In genomic region chr4:185587444-185588161, GRCh38 we compare ENCODE assay signal across 1 cellular context.
TF ChIP-seq lines count a peak whose summit lies in the region.

No MANE protein-coding gene starts in this region.

TF ChIP-seq in GM12878, 131 proteins besides CTCF, POLR2A, EP300 and RAD21 (continues in another document):
- no peak for TF ChIP-seq MYC (IDR thresholded peaks at IDR 0.05; ENCODE audit: insufficient read depth, insufficient read length, insufficient replicate concordance, low read length, severe bottlenecking)
- peak; percentile 24; the same call in 1 of the 2 replicates for TF ChIP-seq YY1 (IDR thresholded peaks at IDR 0.05; ENCODE audit: low read depth, low read length)
- TF ChIP-seq KAT2A (conservative IDR thresholded peaks at IDR 0.05; ENCODE audit: control insufficient read depth, low read depth, low read length), result no peak
- TF ChIP-seq CBX3 (IDR thresholded peaks at IDR 0.05; ENCODE audit: borderline replicate concordance, low read depth), result no peak
- no peak for TF ChIP-seq STAT1 (conservative IDR thresholded peaks at IDR 0.05)
- peak; percentile 78 for TF ChIP-seq GABPA (IDR thresholded peaks at IDR 0.05; ENCODE audit: low read depth)
- no peak for TF ChIP-seq USF1 (IDR thresholded peaks at IDR 0.05; ENCODE audit: borderline replicate concordance, extremely low read length, insufficient read depth, low read depth, low read length)
- no peak for TF ChIP-seq SIN3A (IDR thresholded peaks at IDR 0.05; ENCODE audit: low read depth, low read length)
- no peak for TF ChIP-seq ESRRA (IDR thresholded peaks at IDR 0.05; ENCODE audit: low read length)
- no peak for TF ChIP-seq BMI1 (IDR thresholded peaks at IDR 0.05; ENCODE audit: borderline replicate concordance)
- no peak for TF ChIP-seq ZNF687 (IDR thresholded peaks at IDR 0.05)
- no peak for TF ChIP-seq FOS (IDR thresholded peaks at IDR 0.05; ENCODE audit: borderline replicate concordance, extremely low read depth, insufficient read length)
- peak; percentile 61 for TF ChIP-seq SP1 (IDR thresholded peaks at IDR 0.05; ENCODE audit: low read depth, low read length)
- peak; percentile 17; the same call in 1 of the 2 replicates for TF ChIP-seq TARDBP (IDR thresholded peaks at IDR 0.05; ENCODE audit: borderline replicate concordance)
- TF ChIP-seq, protein P1, sequence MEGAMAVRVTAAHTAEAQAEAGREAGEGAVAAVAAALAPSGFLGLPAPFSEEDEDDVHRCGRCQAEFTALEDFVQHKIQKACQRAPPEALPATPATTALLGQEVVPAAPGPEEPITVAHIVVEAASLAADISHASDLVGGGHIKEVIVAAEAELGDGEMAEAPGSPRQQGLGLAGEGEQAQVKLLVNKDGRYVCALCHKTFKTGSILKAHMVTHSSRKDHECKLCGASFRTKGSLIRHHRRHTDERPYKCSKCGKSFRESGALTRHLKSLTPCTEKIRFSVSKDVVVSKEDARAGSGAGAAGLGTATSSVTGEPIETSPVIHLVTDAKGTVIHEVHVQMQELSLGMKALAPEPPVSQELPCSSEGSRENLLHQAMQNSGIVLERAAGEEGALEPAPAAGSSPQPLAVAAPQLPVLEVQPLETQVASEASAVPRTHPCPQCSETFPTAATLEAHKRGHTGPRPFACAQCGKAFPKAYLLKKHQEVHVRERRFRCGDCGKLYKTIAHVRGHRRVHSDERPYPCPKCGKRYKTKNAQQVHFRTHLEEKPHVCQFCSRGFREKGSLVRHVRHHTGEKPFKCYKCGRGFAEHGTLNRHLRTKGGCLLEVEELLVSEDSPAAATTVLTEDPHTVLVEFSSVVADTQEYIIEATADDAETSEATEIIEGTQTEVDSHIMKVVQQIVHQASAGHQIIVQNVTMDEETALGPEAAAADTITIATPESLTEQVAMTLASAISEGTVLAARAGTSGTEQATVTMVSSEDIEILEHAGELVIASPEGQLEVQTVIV (IDR thresholded peaks at IDR 0.05; ENCODE audit: borderline replicate concordance, partially characterized antibody), result no peak
- TF ChIP-seq HDAC6 (IDR thresholded peaks at IDR 0.05; ENCODE audit: unreplicated experiment), result no peak
- TF ChIP-seq NR2F1 (conservative IDR thresholded peaks at IDR 0.05), result no peak
- TF ChIP-seq MTA2 (IDR thresholded peaks at IDR 0.05; ENCODE audit: low read depth), result no peak
- peak; percentile 93 for TF ChIP-seq CREM (IDR thresholded peaks at IDR 0.05; ENCODE audit: low read depth)
- TF ChIP-seq, protein P2, sequence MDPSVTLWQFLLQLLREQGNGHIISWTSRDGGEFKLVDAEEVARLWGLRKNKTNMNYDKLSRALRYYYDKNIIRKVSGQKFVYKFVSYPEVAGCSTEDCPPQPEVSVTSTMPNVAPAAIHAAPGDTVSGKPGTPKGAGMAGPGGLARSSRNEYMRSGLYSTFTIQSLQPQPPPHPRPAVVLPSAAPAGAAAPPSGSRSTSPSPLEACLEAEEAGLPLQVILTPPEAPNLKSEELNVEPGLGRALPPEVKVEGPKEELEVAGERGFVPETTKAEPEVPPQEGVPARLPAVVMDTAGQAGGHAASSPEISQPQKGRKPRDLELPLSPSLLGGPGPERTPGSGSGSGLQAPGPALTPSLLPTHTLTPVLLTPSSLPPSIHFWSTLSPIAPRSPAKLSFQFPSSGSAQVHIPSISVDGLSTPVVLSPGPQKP (IDR thresholded peaks at IDR 0.05; ENCODE audit: low read depth, low read length), result no peak
- no peak for TF ChIP-seq ZNF207 (IDR thresholded peaks at IDR 0.05; ENCODE audit: borderline replicate concordance)
- TF ChIP-seq PML (IDR thresholded peaks at IDR 0.05; ENCODE audit: low read length), result no peak
- TF ChIP-seq ZNF274 (IDR thresholded peaks at IDR 0.05; ENCODE audit: insufficient read depth, insufficient read length), result no peak
- peak; percentile 75 for TF ChIP-seq NFIC (IDR thresholded peaks at IDR 0.05; ENCODE audit: low read depth, low read length)
- TF ChIP-seq PAX5 (IDR thresholded peaks at IDR 0.05; ENCODE audit: borderline replicate concordance, low read depth, low read length), result peak; percentile 76; the same call in 1 of the 2 replicates
- no peak for TF ChIP-seq SMAD1 (IDR thresholded peaks at IDR 0.05; ENCODE audit: low read depth, partially characterized antibody)
- no peak for TF ChIP-seq NR2C2 (IDR thresholded peaks at IDR 0.05; ENCODE audit: borderline replicate concordance, control insufficient read depth, insufficient read length, low read depth)
- TF ChIP-seq, protein P3, sequence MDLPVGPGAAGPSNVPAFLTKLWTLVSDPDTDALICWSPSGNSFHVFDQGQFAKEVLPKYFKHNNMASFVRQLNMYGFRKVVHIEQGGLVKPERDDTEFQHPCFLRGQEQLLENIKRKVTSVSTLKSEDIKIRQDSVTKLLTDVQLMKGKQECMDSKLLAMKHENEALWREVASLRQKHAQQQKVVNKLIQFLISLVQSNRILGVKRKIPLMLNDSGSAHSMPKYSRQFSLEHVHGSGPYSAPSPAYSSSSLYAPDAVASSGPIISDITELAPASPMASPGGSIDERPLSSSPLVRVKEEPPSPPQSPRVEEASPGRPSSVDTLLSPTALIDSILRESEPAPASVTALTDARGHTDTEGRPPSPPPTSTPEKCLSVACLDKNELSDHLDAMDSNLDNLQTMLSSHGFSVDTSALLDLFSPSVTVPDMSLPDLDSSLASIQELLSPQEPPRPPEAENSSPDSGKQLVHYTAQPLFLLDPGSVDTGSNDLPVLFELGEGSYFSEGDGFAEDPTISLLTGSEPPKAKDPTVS (IDR thresholded peaks at IDR 0.05; ENCODE audit: low read depth, low read length), result no peak
- TF ChIP-seq TCF3 (IDR thresholded peaks at IDR 0.05; ENCODE audit: borderline replicate concordance, insufficient read depth, low read depth, low read length), result peak; percentile 98
- no peak for TF ChIP-seq CHD2 (IDR thresholded peaks at IDR 0.05; ENCODE audit: borderline replicate concordance, low read depth, low read length)
- no peak for TF ChIP-seq KDM1A (IDR thresholded peaks at IDR 0.05; ENCODE audit: borderline replicate concordance)
- TF ChIP-seq, protein P4, sequence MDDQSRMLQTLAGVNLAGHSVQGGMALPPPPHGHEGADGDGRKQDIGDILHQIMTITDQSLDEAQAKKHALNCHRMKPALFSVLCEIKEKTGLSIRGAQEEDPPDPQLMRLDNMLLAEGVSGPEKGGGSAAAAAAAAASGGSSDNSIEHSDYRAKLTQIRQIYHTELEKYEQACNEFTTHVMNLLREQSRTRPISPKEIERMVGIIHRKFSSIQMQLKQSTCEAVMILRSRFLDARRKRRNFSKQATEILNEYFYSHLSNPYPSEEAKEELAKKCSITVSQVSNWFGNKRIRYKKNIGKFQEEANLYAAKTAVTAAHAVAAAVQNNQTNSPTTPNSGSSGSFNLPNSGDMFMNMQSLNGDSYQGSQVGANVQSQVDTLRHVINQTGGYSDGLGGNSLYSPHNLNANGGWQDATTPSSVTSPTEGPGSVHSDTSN (IDR thresholded peaks at IDR 0.05; ENCODE audit: insufficient replicate concordance, low read depth, low read length), result no peak
- no peak for TF ChIP-seq EGR1 (IDR thresholded peaks at IDR 0.05; ENCODE audit: borderline replicate concordance in 1 of 2, low read depth in 2 of 2, low read length in 2 of 2)
- TF ChIP-seq, protein P5, sequence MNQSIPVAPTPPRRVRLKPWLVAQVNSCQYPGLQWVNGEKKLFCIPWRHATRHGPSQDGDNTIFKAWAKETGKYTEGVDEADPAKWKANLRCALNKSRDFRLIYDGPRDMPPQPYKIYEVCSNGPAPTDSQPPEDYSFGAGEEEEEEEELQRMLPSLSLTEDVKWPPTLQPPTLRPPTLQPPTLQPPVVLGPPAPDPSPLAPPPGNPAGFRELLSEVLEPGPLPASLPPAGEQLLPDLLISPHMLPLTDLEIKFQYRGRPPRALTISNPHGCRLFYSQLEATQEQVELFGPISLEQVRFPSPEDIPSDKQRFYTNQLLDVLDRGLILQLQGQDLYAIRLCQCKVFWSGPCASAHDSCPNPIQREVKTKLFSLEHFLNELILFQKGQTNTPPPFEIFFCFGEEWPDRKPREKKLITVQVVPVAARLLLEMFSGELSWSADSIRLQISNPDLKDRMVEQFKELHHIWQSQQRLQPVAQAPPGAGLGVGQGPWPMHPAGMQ (IDR thresholded peaks at IDR 0.05; ENCODE audit: borderline replicate concordance), result no peak
- TF ChIP-seq SPI1 (IDR thresholded peaks at IDR 0.05; ENCODE audit: borderline replicate concordance, insufficient read depth, low read depth, low read length), result no peak
- TF ChIP-seq SRF (IDR thresholded peaks at IDR 0.05; ENCODE audit: low read depth in 2 of 2, low read length in 2 of 2), result 0 out of 4 replicates have a peak, but pooled peaks of 1 of the 2 experiments have one; percentile 20
- TF ChIP-seq CHD1 (IDR thresholded peaks at IDR 0.05; ENCODE audit: low read depth, low read length), result no peak
- TF ChIP-seq, protein P6, sequence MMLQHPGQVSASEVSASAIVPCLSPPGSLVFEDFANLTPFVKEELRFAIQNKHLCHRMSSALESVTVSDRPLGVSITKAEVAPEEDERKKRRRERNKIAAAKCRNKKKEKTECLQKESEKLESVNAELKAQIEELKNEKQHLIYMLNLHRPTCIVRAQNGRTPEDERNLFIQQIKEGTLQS (IDR thresholded peaks at IDR 0.05; ENCODE audit: borderline replicate concordance, extremely low read depth, low read depth, low read length), result no peak
- peak; percentile 93; the same call in 1 of the 2 replicates for TF ChIP-seq CBX5 (IDR thresholded peaks at IDR 0.05; ENCODE audit: low read depth)
- TF ChIP-seq MYB (IDR thresholded peaks at IDR 0.05; ENCODE audit: borderline replicate concordance, low read depth, low read length), result no peak
- TF ChIP-seq, protein P7, sequence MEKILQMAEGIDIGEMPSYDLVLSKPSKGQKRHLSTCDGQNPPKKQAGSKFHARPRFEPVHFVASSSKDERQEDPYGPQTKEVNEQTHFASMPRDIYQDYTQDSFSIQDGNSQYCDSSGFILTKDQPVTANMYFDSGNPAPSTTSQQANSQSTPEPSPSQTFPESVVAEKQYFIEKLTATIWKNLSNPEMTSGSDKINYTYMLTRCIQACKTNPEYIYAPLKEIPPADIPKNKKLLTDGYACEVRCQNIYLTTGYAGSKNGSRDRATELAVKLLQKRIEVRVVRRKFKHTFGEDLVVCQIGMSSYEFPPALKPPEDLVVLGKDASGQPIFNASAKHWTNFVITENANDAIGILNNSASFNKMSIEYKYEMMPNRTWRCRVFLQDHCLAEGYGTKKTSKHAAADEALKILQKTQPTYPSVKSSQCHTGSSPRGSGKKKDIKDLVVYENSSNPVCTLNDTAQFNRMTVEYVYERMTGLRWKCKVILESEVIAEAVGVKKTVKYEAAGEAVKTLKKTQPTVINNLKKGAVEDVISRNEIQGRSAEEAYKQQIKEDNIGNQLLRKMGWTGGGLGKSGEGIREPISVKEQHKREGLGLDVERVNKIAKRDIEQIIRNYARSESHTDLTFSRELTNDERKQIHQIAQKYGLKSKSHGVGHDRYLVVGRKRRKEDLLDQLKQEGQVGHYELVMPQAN (conservative IDR thresholded peaks at IDR 0.05), result no peak
- no peak for TF ChIP-seq POLR2AphosphoS2 (IDR thresholded peaks at IDR 0.05; ENCODE audit: low read depth, low read length)
- TF ChIP-seq STAT3 (IDR thresholded peaks at IDR 0.05; ENCODE audit: low read depth, low read length), result no peak
- no peak for TF ChIP-seq ZZZ3 (IDR thresholded peaks at IDR 0.05; ENCODE audit: control insufficient read depth, insufficient read length, low read depth)
- no peak for TF ChIP-seq ZNF622 (IDR thresholded peaks at IDR 0.05)
- TF ChIP-seq NR2C1 (IDR thresholded peaks at IDR 0.05), result no peak
- no peak for TF ChIP-seq LARP7 (IDR thresholded peaks at IDR 0.05)
- TF ChIP-seq MTA3 (IDR thresholded peaks at IDR 0.05; ENCODE audit: borderline replicate concordance, low read length), result no peak
- peak; percentile 57 for TF ChIP-seq KLF5 (IDR thresholded peaks at IDR 0.05; ENCODE audit: partially characterized antibody)
- no peak for TF ChIP-seq GATAD2B (conservative IDR thresholded peaks at IDR 0.05; ENCODE audit: low read depth)
- TF ChIP-seq ZBED1 (IDR thresholded peaks at IDR 0.05; ENCODE audit: borderline replicate concordance), result no peak; the same call in 1 of the 2 replicates
- no peak for TF ChIP-seq ZNF24 (IDR thresholded peaks at IDR 0.05)
- TF ChIP-seq JUNB (IDR thresholded peaks at IDR 0.05), result peak; percentile 17; the same call in 1 of the 2 replicates
- peak; percentile 93 for TF ChIP-seq CREB1 (IDR thresholded peaks at IDR 0.05; ENCODE audit: low read depth)
